Comparison of ENCODE assay signal across 1 cellular context in genomic region chr17:74964988-74965622, GRCh38.
TF ChIP-seq lines count a peak whose summit lies in the region.

No MANE protein-coding gene starts in this region.

TF ChIP-seq in H1, 55 proteins besides CTCF, POLR2A, EP300 and RAD21:
- no peak for TF ChIP-seq MAFK (IDR thresholded peaks at IDR 0.05; ENCODE audit: low read depth, low read length)
